23 cellular contexts compared by ENCODE assay signal in genomic region chr2:171807130-171807529, GRCh38.
DNase-seq lines count a peak whose midpoint lies in the region; ATAC-seq, FAIRE-seq and TF ChIP-seq lines count a peak whose summit lies in the region.
"Had no signal": no experiment of that assay in that cellular context is flagged by ENCODE, and none has a peak within 500 bp of the region (broad histone marks: within the 10 kb centered on the region; RNA-seq: fewer than 3 reads in every experiment).

No MANE protein-coding gene starts in this region.

- no peak overlapping the region for H4K5ac ChIP-seq in mesendoderm (ENCODE audit: low read length)

- TF ChIP-seq POLR2A in endothelial cell of umbilical vein (IDR thresholded peaks at IDR 0.05; ENCODE audit: low read depth, low read length) = no peak

- H3K9me3 ChIP-seq in endothelial cell of umbilical vein (replicated peaks; ENCODE audit: control insufficient read depth, insufficient read depth, low read length) = no peaks in the 10 kb centered on the region
- H3K9me3 ChIP-seq: Caco-2, pancreas, sigmoid colon had no signal

- TF ChIP-seq CTCF in endothelial cell of umbilical vein (IDR thresholded peaks at IDR 0.05; ENCODE audit: extremely low read depth in 1 of 2, insufficient read depth in 1 of 2, low read depth in 1 of 2, low read length in 2 of 2) = no peak

- BruUV-seq in endothelial cell of umbilical vein (replicated peaks; lab: Mats Ljungman, UMichigan) = no TSS peak

- CTCF ChIA-PET in endothelial cell of umbilical vein (lab: Charles Lee) = interaction anchor here (1.0 kb wide), 1 partner anchor 103 kb away, joined by 4 read pairs; no protein-coding TSS in a partner anchor

- peak; percentile 14 for DNase-seq in activated CD4-positive, alpha-beta T cell treated with anti-CD3 and anti-CD28 coated beads, Interleukin-2, amount 10 ng/mL, durations not matched to agents 24 days and 14 days
- no peak for DNase-seq in activated CD4-positive, alpha-beta T cell treated with anti-CD3 and anti-CD28 coated beads for 1 hour
- DNase-seq in RPMI7951 (ENCODE audit: low read depth) = peak; percentile 34
- peak; percentile 49 for DNase-seq in endothelial cell of umbilical vein (ENCODE audit: low read depth, low spot score)
- peak; percentile 9 for DNase-seq in putamen (ENCODE audit: low spot score)
- DNase-seq in mesendoderm = no peak
- no peak for DNase-seq in left colon
- DNase-seq in NCI-H2081 treated with DMSO at 0.1 percent for 48 hours (lab: John Stamatoyannopoulos, UW) = no peak
- DNase-seq: activated CD4-positive, alpha-beta T cell treated with anti-CD3 and anti-CD28 coated beads for 4 hours; activated naive CD4-positive, alpha-beta T cell treated with anti-CD3 and anti-CD28 coated beads, Interleukin-2, amount 50 U/mL, for 16 hours; aorta; effector CD4-positive, alpha-beta T cell; GM23248; NCI-H1105 treated with DMSO at 0.1 percent for 48 hours; NCI-H2029 treated with DMSO at 0.1 percent for 48 hours; NCI-H510A treated with DMSO at 0.1 percent for 48 hours; pancreas; sigmoid colon; stimulated activated CD8-positive, alpha-beta memory T cell treated with anti-CD3 and anti-CD28 coated beads, Interleukin-4, amount 100 ng/mL, for 48 hours had no signal

- no peaks in the 10 kb centered on the region for H3K9me1 ChIP-seq in endothelial cell of umbilical vein (replicated peaks; ENCODE audit: control insufficient read depth, extremely low read depth, insufficient read depth, low read length)

- peak; percentile 59 for FAIRE-seq in endothelial cell of umbilical vein (lab: Jason Lieb, UNC)
- FAIRE-seq: A204.1, pancreas had no signal

- no peak for ATAC-seq in left colon
- ATAC-seq: natural killer cell treated with Interleukin-12 subunit alpha and Interleukin-12 subunit beta and Interleukin-15 and Interleukin-18, amount 100 ng/mL, for 72 hours; pancreas had no signal

- no peak overlapping the region for H3K4ac ChIP-seq in mesendoderm (ENCODE audit: low read depth, low read length)

- no CpG with 5 or more reads among the region's 3 CpGs for WGBS in mesendoderm (ENCODE audit: extremely low coverage, insufficient coverage, low lambda C conversion rate)

- no peak overlapping the region for H2BK15ac ChIP-seq in mesendoderm (replicated peaks; ENCODE audit: low read depth)

- no peaks in the 10 kb centered on the region for H3K27me3 Mint-ChIP-seq in activated CD4-positive, alpha-beta T cell treated with anti-CD3 and anti-CD28 coated beads, Interleukin-2, amount 10 ng/mL, durations not matched to agents 24 days and 14 days
- H3K27me3 Mint-ChIP-seq: B cell; natural killer cell treated with Interleukin-12 subunit alpha and Interleukin-12 subunit beta and Interleukin-15 and Interleukin-18, amount 100 ng/mL, for 72 hours had no signal

- H3K4me3 ChIP-seq in endothelial cell of umbilical vein (replicated peaks in 1 of 3; ENCODE audit: insufficient read depth in 1 of 3, low read depth in 1 of 3, low read length in 3 of 3) (no peak overlapping the region), mesendoderm (ENCODE audit: low read length) (no peak overlapping the region)
- H3K4me3 ChIP-seq: GM23248, pancreas, sigmoid colon had no signal

- no peak overlapping the region for H4K8ac ChIP-seq in mesendoderm (ENCODE audit: low read depth, low read length)

- H3K79me1 ChIP-seq in mesendoderm (ENCODE audit: low read length) = no peaks in the 10 kb centered on the region

- no peaks in the 10 kb centered on the region for H4K20me1 ChIP-seq in endothelial cell of umbilical vein (replicated peaks; ENCODE audit: control insufficient read depth, extremely low read depth, insufficient read depth, low read length)

- H3K4me2 ChIP-seq in endothelial cell of umbilical vein (ENCODE audit: insufficient read depth, low read length) (no peak overlapping the region), mesendoderm (ENCODE audit: low read length) (no peak overlapping the region)

- no peak overlapping the region for H3K56ac ChIP-seq in mesendoderm (ENCODE audit: low read length)

- H3K36me3 Mint-ChIP-seq in activated CD4-positive, alpha-beta T cell treated with anti-CD3 and anti-CD28 coated beads, Interleukin-2, amount 10 ng/mL, durations not matched to agents 24 days and 14 days (ENCODE audit: low read depth) = peaks cover 37% of the 10 kb centered on the region
- H3K36me3 Mint-ChIP-seq: natural killer cell treated with Interleukin-12 subunit alpha and Interleukin-12 subunit beta and Interleukin-15 and Interleukin-18, amount 100 ng/mL, for 72 hours had no signal

- H3K27me3 ChIP-seq in endothelial cell of umbilical vein (ENCODE audit: control insufficient read depth in 2 of 2, insufficient read depth in 2 of 2, low read length in 2 of 2) (no peaks in the 10 kb centered on the region), mesendoderm (ENCODE audit: insufficient read depth, low read length, poor library complexity) (no peaks in the 10 kb centered on the region)
- H3K27me3 ChIP-seq: pancreas, sigmoid colon had no signal

- H3K27ac Mint-ChIP-seq in activated CD4-positive, alpha-beta T cell treated with anti-CD3 and anti-CD28 coated beads, Interleukin-2, amount 10 ng/mL, durations not matched to agents 24 days and 14 days = no peak overlapping the region
- H3K27ac Mint-ChIP-seq: B cell; natural killer cell treated with Interleukin-12 subunit alpha and Interleukin-12 subunit beta and Interleukin-15 and Interleukin-18, amount 100 ng/mL, for 72 hours had no signal

- H2AK5ac ChIP-seq in mesendoderm (ENCODE audit: low read length) = no peak overlapping the region

- H3K9me3 Mint-ChIP-seq in activated CD4-positive, alpha-beta T cell treated with anti-CD3 and anti-CD28 coated beads, Interleukin-2, amount 10 ng/mL, durations not matched to agents 24 days and 14 days = no peaks in the 10 kb centered on the region
- H3K9me3 Mint-ChIP-seq: natural killer cell treated with Interleukin-12 subunit alpha and Interleukin-12 subunit beta and Interleukin-15 and Interleukin-18, amount 100 ng/mL, for 72 hours had no signal

- H3K4me3 Mint-ChIP-seq in activated CD4-positive, alpha-beta T cell treated with anti-CD3 and anti-CD28 coated beads, Interleukin-2, amount 10 ng/mL, durations not matched to agents 24 days and 14 days = no peak overlapping the region
- H3K4me3 Mint-ChIP-seq: B cell; natural killer cell treated with Interleukin-12 subunit alpha and Interleukin-12 subunit beta and Interleukin-15 and Interleukin-18, amount 100 ng/mL, for 72 hours had no signal

- H2BK5ac ChIP-seq in mesendoderm (ENCODE audit: low read length) = no peak overlapping the region

- no peak overlapping the region for H3K23ac ChIP-seq in mesendoderm (ENCODE audit: low read length)

- H3K36me3 ChIP-seq in endothelial cell of umbilical vein (ENCODE audit: control insufficient read depth in 2 of 2, extremely low read depth in 1 of 2, insufficient read depth in 2 of 2, low read length in 2 of 2) (no peaks in the 10 kb centered on the region), mesendoderm (ENCODE audit: control insufficient read depth, insufficient read depth, low read length) (no peaks in the 10 kb centered on the region)
- H3K36me3 ChIP-seq: pancreas had no signal

- peaks cover 6% of the 10 kb centered on the region for H3K4me1 ChIP-seq in endothelial cell of umbilical vein (ENCODE audit: control insufficient read depth, extremely low read depth, insufficient read depth, low read length)
- H3K4me1 ChIP-seq in mesendoderm (ENCODE audit: control insufficient read depth, low read depth, low read length) = no peaks in the 10 kb centered on the region
- H3K4me1 ChIP-seq: pancreas had no signal

- H3K9ac ChIP-seq in endothelial cell of umbilical vein (replicated peaks; ENCODE audit: extremely low read depth, insufficient read depth, low read length) (no peak overlapping the region), mesendoderm (ENCODE audit: low read length) (no peak overlapping the region)
- H3K9ac ChIP-seq: GM23248 had no signal

- intact Hi-C loops in activated CD4-positive, alpha-beta T cell treated with anti-CD3 and anti-CD28 coated beads, Interleukin-2, amount 10 ng/mL, durations not matched to agents 24 days and 14 days (cut with micrococcal nuclease) = no loop called here
- intact Hi-C loops in endothelial cell of umbilical vein (cut with micrococcal nuclease) (no loop called here), left colon (cut with DNase I, micrococcal nuclease) (no loop called here)

- H3K79me2 ChIP-seq in endothelial cell of umbilical vein (ENCODE audit: control insufficient read depth, insufficient read depth, low read length) = no peaks in the 10 kb centered on the region
- no peaks in the 10 kb centered on the region for H3K79me2 ChIP-seq in mesendoderm (ENCODE audit: control insufficient read depth, insufficient read depth, low read length)

- H3K4me1 Mint-ChIP-seq in activated CD4-positive, alpha-beta T cell treated with anti-CD3 and anti-CD28 coated beads, Interleukin-2, amount 10 ng/mL, durations not matched to agents 24 days and 14 days = no peaks in the 10 kb centered on the region
- H3K4me1 Mint-ChIP-seq: B cell had no signal

- H3K18ac ChIP-seq in mesendoderm (ENCODE audit: low read length) = no peak overlapping the region

- H3K27ac ChIP-seq in endothelial cell of umbilical vein (ENCODE audit: insufficient read depth, low read depth, low read length) = no peak overlapping the region
- H3K27ac ChIP-seq in mesendoderm (ENCODE audit: low read depth, low read length) = no peak overlapping the region
- H3K27ac ChIP-seq: GM23248, pancreas, sigmoid colon had no signal

- H2BK120ac ChIP-seq in mesendoderm (ENCODE audit: low read depth, low read length) = no peak overlapping the region

- dilution Hi-C loops in endothelial cell of umbilical vein (cut with MboI; ENCODE audit: extremely low pct_ligation_motif_present, low sequenced_read_pairs) = no loop called here

- H2AFZ ChIP-seq in endothelial cell of umbilical vein (ENCODE audit: low read depth, low read length) = no peak overlapping the region
- H2AFZ ChIP-seq: GM23248 had no signal

- POLR2A ChIA-PET in endothelial cell of umbilical vein (lab: Charles Lee) = no interaction called here

TF ChIP-seq in endothelial cell of umbilical vein, 7 proteins besides CTCF, POLR2A, EP300 and RAD21:
- TF ChIP-seq FOS (IDR thresholded peaks at IDR 0.05; ENCODE audit: borderline replicate concordance, insufficient read depth, low read length) (peak; percentile 76), GATA2 (IDR thresholded peaks at IDR 0.05; ENCODE audit: insufficient read depth, insufficient read length, low read depth, low read length) (no peak), EZH2 (IDR thresholded peaks at IDR 0.05; ENCODE audit: borderline replicate concordance, low read depth, low read length, severe bottlenecking) (no peak), MAX (IDR thresholded peaks at IDR 0.05; ENCODE audit: insufficient read depth, insufficient read length) (no peak), JUN (IDR thresholded peaks at IDR 0.05; ENCODE audit: borderline replicate concordance, insufficient read depth, insufficient read length, low read depth) (peak; percentile 55)

Comparison
In these comparisons a context has a peak if more than half of its experiments do, and no peak if none do; other contexts are left out.
1. DNase-seq: peak in activated CD4-positive, alpha-beta T cell treated with anti-CD3 and anti-CD28 coated beads, Interleukin-2, amount 10 ng/mL, durations not matched to agents 24 days and 14 days (single experiment), RPMI7951 (single experiment), endothelial cell of umbilical vein (single experiment) and putamen (single experiment); none in activated CD4-positive, alpha-beta T cell treated with anti-CD3 and anti-CD28 coated beads for 1 hour (single experiment), mesendoderm (single experiment), left colon (0 of 2) and NCI-H2081 treated with DMSO at 0.1 percent for 48 hours (single experiment).